In the genomic region with DNA sequence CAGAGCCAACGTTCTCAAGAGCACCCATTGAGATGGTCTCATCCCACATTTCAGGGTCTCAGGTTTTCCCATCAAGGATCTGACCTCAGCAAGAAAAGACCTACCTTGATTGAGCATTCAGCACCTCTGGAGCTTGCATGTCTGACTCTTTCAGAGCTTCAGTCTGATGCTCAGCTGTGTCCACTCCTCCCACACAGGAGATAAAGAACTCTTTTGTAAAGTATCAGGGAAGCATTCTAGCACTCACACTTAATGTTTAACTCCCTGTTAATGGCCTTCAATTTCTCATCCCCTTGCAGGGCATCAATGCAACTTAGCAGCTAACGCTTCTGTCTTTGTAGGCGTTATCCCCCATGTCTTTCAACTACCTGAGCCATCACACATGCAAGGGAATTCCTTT, we compare ENCODE assay signal across 22 cellular contexts.
DNase-seq lines count a peak whose midpoint lies in the region; ATAC-seq, FAIRE-seq and TF ChIP-seq lines count a peak whose summit lies in the region.
"Had no signal": no experiment of that assay in that cellular context is flagged by ENCODE, and none has a peak within 500 bp of the region (broad histone marks: within the 10 kb centered on the region; RNA-seq: fewer than 3 reads in every experiment).

No MANE protein-coding gene starts in this region.

- H3K4me1 ChIP-seq in Karpas-422 (ENCODE audit: low read length): peaks cover 37% of the 10 kb centered on the region
- peaks cover 7% of the 10 kb centered on the region for H3K4me1 ChIP-seq in mesendoderm (ENCODE audit: control insufficient read depth, low read depth, low read length)
- H3K4me1 ChIP-seq: BE2C had no signal

- no peaks in the 10 kb centered on the region for H3K9me3 ChIP-seq in Karpas-422 (ENCODE audit: low read length)
- H3K9me3 ChIP-seq: BE2C had no signal

- H3K27ac ChIP-seq in Karpas-422 (ENCODE audit: low read length): no peak overlapping the region
- H3K27ac ChIP-seq in mesendoderm (ENCODE audit: low read depth, low read length): peak overlapping the region; percentile 74

- H3K56ac ChIP-seq in mesendoderm (ENCODE audit: low read length): no peak overlapping the region

- no peak overlapping the region for H3K4me3 Mint-ChIP-seq in WTC11
- no peak overlapping the region for H3K4me3 Mint-ChIP-seq in CD14-positive monocyte
- H3K4me3 Mint-ChIP-seq: CD4-positive, CD25-positive, alpha-beta regulatory T cell had no signal

- H3K79me1 ChIP-seq in mesendoderm (ENCODE audit: low read length): no peaks in the 10 kb centered on the region

- H3K36me3 ChIP-seq in Karpas-422 (ENCODE audit: insufficient read depth, low read length): no peaks in the 10 kb centered on the region
- no peaks in the 10 kb centered on the region for H3K36me3 ChIP-seq in bronchial epithelial cell (ENCODE audit: control insufficient read depth, insufficient read depth, low read length)
- H3K36me3 ChIP-seq in mesendoderm (ENCODE audit: control insufficient read depth, insufficient read depth, low read length): no peaks in the 10 kb centered on the region
- H3K36me3 ChIP-seq: BE2C had no signal

- H3K4me2 ChIP-seq in Karpas-422 (ENCODE audit: low read depth, low read length, poor library complexity, severe bottlenecking) (no peak overlapping the region), mesendoderm (ENCODE audit: low read length) (no peak overlapping the region)

- no peak for TF ChIP-seq CTCF in bronchial epithelial cell (IDR thresholded peaks at IDR 0.05; ENCODE audit: insufficient read depth, low read length, severe bottlenecking)
- no peak for TF ChIP-seq CTCF in WTC11 (IDR thresholded peaks at IDR 0.05)
- TF ChIP-seq CTCF in CD14-positive monocyte (IDR thresholded peaks at IDR 0.05): no peak

- POLR2A ChIA-PET in WTC11 (lab: Charles Lee): no interaction called here

- H3K4me1 Mint-ChIP-seq in WTC11: peaks cover 5% of the 10 kb centered on the region
- H3K4me1 Mint-ChIP-seq in CD14-positive monocyte: no peaks in the 10 kb centered on the region
- H3K4me1 Mint-ChIP-seq: CD4-positive, CD25-positive, alpha-beta regulatory T cell had no signal

- CTCF ChIA-PET in WTC11 (lab: Charles Lee): interaction anchor here (1.4 kb wide), 1 partner anchor 64 kb away, joined by 6 read pairs; no protein-coding TSS in a partner anchor

- intact Hi-C loops in CD14-positive monocyte (cut with micrococcal nuclease): no loop called here

- H3K4me3 ChIP-seq in Karpas-422 (ENCODE audit: low read length) (no peak overlapping the region), bronchial epithelial cell (ENCODE audit: low read depth, low read length) (no peak overlapping the region), mesendoderm (ENCODE audit: low read length) (no peak overlapping the region)

- H4K20me1 ChIP-seq in Karpas-422 (ENCODE audit: insufficient read depth, low read depth, low read length): no peaks in the 10 kb centered on the region

- H3K36me3 Mint-ChIP-seq in WTC11: no peaks in the 10 kb centered on the region
- H3K36me3 Mint-ChIP-seq in CD14-positive monocyte: no peaks in the 10 kb centered on the region
- H3K36me3 Mint-ChIP-seq: CD4-positive, CD25-positive, alpha-beta regulatory T cell had no signal

- no peaks in the 10 kb centered on the region for H3K27me3 Mint-ChIP-seq in WTC11 (ENCODE audit: low read depth)
- peaks cover 3 to 6% (median 4%) of the 10 kb centered on the region in 3 donors for H3K27me3 Mint-ChIP-seq in CD14-positive monocyte (ENCODE audit: low read depth in 3 of 3)
- H3K27me3 Mint-ChIP-seq: CD4-positive, CD25-positive, alpha-beta regulatory T cell had no signal

- H3K23ac ChIP-seq in mesendoderm (ENCODE audit: low read length): no peak overlapping the region

- no peak overlapping the region for H2BK15ac ChIP-seq in mesendoderm (replicated peaks; ENCODE audit: low read depth)

- WGBS in mesendoderm (ENCODE audit: extremely low coverage, insufficient coverage, low lambda C conversion rate): no CpG with 5 or more reads among the region's 3 CpGs

- peak; percentile 72 for FAIRE-seq in bronchial epithelial cell (lab: Jason Lieb, UNC)
- FAIRE-seq: G401.6, GM12892 had no signal

- H3K79me2 ChIP-seq in Karpas-422 (ENCODE audit: low read length) (no peaks in the 10 kb centered on the region), mesendoderm (ENCODE audit: control insufficient read depth, insufficient read depth, low read length) (no peaks in the 10 kb centered on the region)

- H4K8ac ChIP-seq in mesendoderm (ENCODE audit: low read depth, low read length): no peak overlapping the region

- H3K27ac Mint-ChIP-seq in WTC11 (no peak overlapping the region), CD14-positive monocyte (no peak overlapping the region)

- H2BK120ac ChIP-seq in mesendoderm (ENCODE audit: low read depth, low read length): no peak overlapping the region

- H3K9me3 Mint-ChIP-seq in WTC11 (peaks cover 16% of the 10 kb centered on the region; the same call in 1 of the 2 replicates), CD14-positive monocyte (peaks cover 0 to 14% (median 4%) of the 10 kb centered on the region in 7 donors)

- H2AK5ac ChIP-seq in mesendoderm (ENCODE audit: low read length): no peak overlapping the region

- H3K9ac ChIP-seq in Karpas-422 (ENCODE audit: low read length) (no peak overlapping the region), mesendoderm (ENCODE audit: low read length) (no peak overlapping the region)

- H4K5ac ChIP-seq in mesendoderm (ENCODE audit: low read length): no peak overlapping the region

- H2AFZ ChIP-seq in Karpas-422 (ENCODE audit: low read length): peak overlapping the region; percentile 49; the same call in 1 of the 2 replicates

- no peak overlapping the region for H3K18ac ChIP-seq in mesendoderm (ENCODE audit: low read length)

- H3K4ac ChIP-seq in mesendoderm (ENCODE audit: low read depth, low read length): no peak overlapping the region

- no peaks in the 10 kb centered on the region for H3K9me2 ChIP-seq in Karpas-422 (replicated peaks; ENCODE audit: insufficient read depth, low read length)

- H3K27me3 ChIP-seq in Karpas-422 (ENCODE audit: low read length) (no peaks in the 10 kb centered on the region), bronchial epithelial cell (ENCODE audit: control insufficient read depth, insufficient read depth, low read length) (no peaks in the 10 kb centered on the region), mesendoderm (ENCODE audit: insufficient read depth, low read length, poor library complexity) (no peaks in the 10 kb centered on the region)
- H3K27me3 ChIP-seq: BE2C had no signal

- ATAC-seq in WTC11 (no peak), GM19351 (IDR thresholded peaks at IDR 0.05; ENCODE audit: unreplicated experiment) (no peak), GM21619 (IDR thresholded peaks at IDR 0.05; ENCODE audit: unreplicated experiment) (no peak)

- no peak overlapping the region for H2BK5ac ChIP-seq in mesendoderm (ENCODE audit: low read length)

- DNase-seq in Karpas-422: no peak
- no peak for DNase-seq in bronchial epithelial cell (ENCODE audit: low read depth)
- DNase-seq in mesendoderm: peak; percentile 42
- no peak for DNase-seq in WTC11 (ENCODE audit: low spot score)
- no peak for DNase-seq in CD14-positive monocyte (ENCODE audit: low spot score)
- DNase-seq: BE2C; CD4-positive, CD25-positive, alpha-beta regulatory T cell; COR-L47; GOT3; KBM-7; NCI-H1105; NCI-H146; NCI-H2029; NCI-H2171; NCI-H446; NCI-H526; SHP77; SW 1271 had no signal

TF ChIP-seq in WTC11, 78 proteins besides CTCF, POLR2A, EP300 and RAD21 (continues in another document):
- TF ChIP-seq ZNF532 (CRISPR knock-in tag; IDR thresholded peaks at IDR 0.05; ENCODE audit: borderline replicate concordance) (no peak), EMX1 (CRISPR knock-in tag; IDR thresholded peaks at IDR 0.05) (no peak), NFYB (CRISPR knock-in tag; conservative IDR thresholded peaks at IDR 0.05; ENCODE audit: low read depth) (no peak), ZNF317 (CRISPR knock-in tag; IDR thresholded peaks at IDR 0.05; ENCODE audit: borderline replicate concordance, low read depth) (no peak), ZMAT4 (CRISPR knock-in tag; IDR thresholded peaks at IDR 0.05) (no peak)
- TF ChIP-seq, protein P1, sequence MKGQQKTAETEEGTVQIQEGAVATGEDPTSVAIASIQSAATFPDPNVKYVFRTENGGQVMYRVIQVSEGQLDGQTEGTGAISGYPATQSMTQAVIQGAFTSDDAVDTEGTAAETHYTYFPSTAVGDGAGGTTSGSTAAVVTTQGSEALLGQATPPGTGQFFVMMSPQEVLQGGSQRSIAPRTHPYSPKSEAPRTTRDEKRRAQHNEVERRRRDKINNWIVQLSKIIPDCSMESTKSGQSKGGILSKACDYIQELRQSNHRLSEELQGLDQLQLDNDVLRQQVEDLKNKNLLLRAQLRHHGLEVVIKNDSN (CRISPR knock-in tag; IDR thresholded peaks at IDR 0.05): no peak
